ENCODE assay signal across 18 cellular contexts in genomic region chr16:12410842-12411490, GRCh38.
DNase-seq lines count a peak whose midpoint lies in the region; ATAC-seq, FAIRE-seq and TF ChIP-seq lines count a peak whose summit lies in the region.
"Had no signal": no experiment of that assay in that cellular context is flagged by ENCODE, and none has a peak within 500 bp of the region (broad histone marks: within the 10 kb centered on the region; RNA-seq: fewer than 3 reads in every experiment).

No MANE protein-coding gene starts in this region.

- no peak for ATAC-seq in GM18868 (IDR thresholded peaks at IDR 0.05; ENCODE audit: unreplicated experiment)
- ATAC-seq: CD8-positive, alpha-beta T cell had no signal

- peak overlapping the region in 2 of 11 experiments; percentile 2 to 15; a peak in 3 of 22 replicates for H3K9ac ChIP-seq in BLaER1 treated with 17β-estradiol and CSF1 and Interleukin-3, amounts not matched to agents 10 nM and 100 nM
- H3K9ac ChIP-seq in endothelial cell of umbilical vein (replicated peaks; ENCODE audit: extremely low read depth, insufficient read depth, low read length), result no peak overlapping the region

- no TSS peak for BruUV-seq in endothelial cell of umbilical vein (replicated peaks; lab: Mats Ljungman, UMichigan)

- H3K36me3 ChIP-seq in BLaER1 treated with 17β-estradiol and CSF1 and Interleukin-3, amounts not matched to agents 10 nM and 100 nM, result peaks cover 0 to 15% (median 0%) of the 10 kb centered on the region in 11 experiments; a peak in 4 of 22 replicates
- H3K36me3 ChIP-seq in endothelial cell of umbilical vein (ENCODE audit: control insufficient read depth in 2 of 2, extremely low read depth in 1 of 2, insufficient read depth in 2 of 2, low read length in 2 of 2) (no peaks in the 10 kb centered on the region), hepatocyte (replicated peaks; ENCODE audit: insufficient read depth, low read depth) (no peaks in the 10 kb centered on the region)

- H2AFZ ChIP-seq in endothelial cell of umbilical vein (ENCODE audit: low read depth, low read length), result no peak overlapping the region
- H2AFZ ChIP-seq in hepatocyte, result no peak overlapping the region

- WGBS in hepatocyte (ENCODE audit: low lambda C conversion rate, missing lambda C conversion rate), result 87% methylated on average over 8 of the region's 8 CpGs

- H3K4me1 ChIP-seq in BLaER1 treated with 17β-estradiol and CSF1 and Interleukin-3, amounts not matched to agents 10 nM and 100 nM, result peaks cover 35 to 100% (median 88%) of the 10 kb centered on the region in 10 experiments
- H3K4me1 ChIP-seq in endothelial cell of umbilical vein (ENCODE audit: control insufficient read depth, extremely low read depth, insufficient read depth, low read length), result peaks cover 20% of the 10 kb centered on the region
- H3K4me1 ChIP-seq in hepatocyte (ENCODE audit: insufficient read depth), result no peaks in the 10 kb centered on the region

- peak overlapping the region; percentile 23 to 78 (median 62) for H3K4me2 ChIP-seq in BLaER1 treated with 17β-estradiol and CSF1 and Interleukin-3, amounts not matched to agents 10 nM and 100 nM
- H3K4me2 ChIP-seq in endothelial cell of umbilical vein (ENCODE audit: insufficient read depth, low read length), result no peak overlapping the region
- no peak overlapping the region for H3K4me2 ChIP-seq in hepatocyte

- peaks cover 0 to 82% (median 0%) of the 10 kb centered on the region in 11 experiments; a peak in 3 of 22 replicates for H4K20me1 ChIP-seq in BLaER1 treated with 17β-estradiol and CSF1 and Interleukin-3, amounts not matched to agents 10 nM and 100 nM
- no peaks in the 10 kb centered on the region for H4K20me1 ChIP-seq in endothelial cell of umbilical vein (replicated peaks; ENCODE audit: control insufficient read depth, extremely low read depth, insufficient read depth, low read length)
- H4K20me1 ChIP-seq in hepatocyte (ENCODE audit: insufficient read depth, poor library complexity, severe bottlenecking), result no peaks in the 10 kb centered on the region

- no peaks in the 10 kb centered on the region for H3K9me2 ChIP-seq in hepatocyte (replicated peaks; ENCODE audit: insufficient read depth)

- dilution Hi-C loops in endothelial cell of umbilical vein (cut with MboI; ENCODE audit: extremely low pct_ligation_motif_present, low sequenced_read_pairs), result no loop called here

- H3K9me3 ChIP-seq in BLaER1 treated with 17β-estradiol and CSF1 and Interleukin-3, amounts not matched to agents 10 nM and 100 nM (replicated peaks in 1 of 11), result peaks cover 0 to 1% (median 0%) of the 10 kb centered on the region in 11 experiments; a peak in 1 of 22 replicates
- H3K9me3 ChIP-seq in endothelial cell of umbilical vein (replicated peaks; ENCODE audit: control insufficient read depth, insufficient read depth, low read length) (no peaks in the 10 kb centered on the region), hepatocyte (ENCODE audit: low read depth) (no peaks in the 10 kb centered on the region)

- in situ Hi-C loops in KBM-7 (cut with MboI; ENCODE audit: low pct_unique_long_range_greater_than_20kb, low sequenced_read_pairs), result no loop called here

- intact Hi-C loops in endothelial cell of umbilical vein (cut with micrococcal nuclease), result no loop called here

- H3K9me1 ChIP-seq in endothelial cell of umbilical vein (replicated peaks; ENCODE audit: control insufficient read depth, extremely low read depth, insufficient read depth, low read length), result no peaks in the 10 kb centered on the region

- no peak overlapping the region for H3K4me3 ChIP-seq in BLaER1 treated with 17β-estradiol and CSF1 and Interleukin-3, amounts not matched to agents 10 nM and 100 nM
- H3K4me3 ChIP-seq in endothelial cell of umbilical vein (replicated peaks in 1 of 3; ENCODE audit: insufficient read depth in 1 of 3, low read depth in 1 of 3, low read length in 3 of 3) (no peak overlapping the region), hepatocyte (no peak overlapping the region)

- H3K79me2 ChIP-seq in endothelial cell of umbilical vein (ENCODE audit: control insufficient read depth, insufficient read depth, low read length) (no peaks in the 10 kb centered on the region), hepatocyte (no peaks in the 10 kb centered on the region)

- no peak for TF ChIP-seq POLR2A in endothelial cell of umbilical vein (IDR thresholded peaks at IDR 0.05; ENCODE audit: low read depth, low read length)

- DNase-seq in KBM-7, result peak; percentile 31
- DNase-seq in NOMO-1 treated with DMSO at 0.1 percent for 48 hours (lab: John Stamatoyannopoulos, UW; ENCODE audit: unreplicated experiment), result peak; percentile 54
- no peak for DNase-seq in endothelial cell of umbilical vein (ENCODE audit: low read depth, low spot score)
- no peak for DNase-seq in DMS79 (lab: John Stamatoyannopoulos, UW)
- no peak for DNase-seq in hepatocyte (ENCODE audit: low spot score)
- DNase-seq in NCI-H2081 (lab: John Stamatoyannopoulos, UW), result no peak
- DNase-seq: CD8-positive, alpha-beta T cell; COR-L47; DMS153; DND-41; GF-D8; HCEC 1CT; HFFc6 had no signal

- POLR2A ChIA-PET in endothelial cell of umbilical vein (lab: Charles Lee), result no interaction called here

- H3K27me3 ChIP-seq in BLaER1 treated with 17β-estradiol and CSF1 and Interleukin-3, amounts not matched to agents 10 nM and 100 nM, result no peaks in the 10 kb centered on the region
- H3K27me3 ChIP-seq in endothelial cell of umbilical vein (ENCODE audit: control insufficient read depth in 2 of 2, insufficient read depth in 2 of 2, low read length in 2 of 2) (no peaks in the 10 kb centered on the region), hepatocyte (no peaks in the 10 kb centered on the region)

- FAIRE-seq in endothelial cell of umbilical vein (lab: Jason Lieb, UNC), result peak; percentile 26
- FAIRE-seq: A204.1, D721Med had no signal

- H3K27ac ChIP-seq in BLaER1 treated with 17β-estradiol and CSF1 and Interleukin-3, amounts not matched to agents 10 nM and 100 nM, result peak overlapping the region in 4 of 11 experiments; percentile 6 to 43 (median 30); a peak in 5 of 22 replicates
- H3K27ac ChIP-seq in endothelial cell of umbilical vein (ENCODE audit: insufficient read depth, low read depth, low read length) (no peak overlapping the region), hepatocyte (no peak overlapping the region)
- H3K27ac ChIP-seq: HL-60 had no signal

- CTCF ChIA-PET in endothelial cell of umbilical vein (lab: Charles Lee), result no interaction called here

- TF ChIP-seq CTCF in endothelial cell of umbilical vein (IDR thresholded peaks at IDR 0.05; ENCODE audit: extremely low read depth in 1 of 2, insufficient read depth in 1 of 2, low read depth in 1 of 2, low read length in 2 of 2) (no peak), hepatocyte (IDR thresholded peaks at IDR 0.05; ENCODE audit: poor library complexity) (no peak)

TF ChIP-seq in endothelial cell of umbilical vein, 7 proteins besides CTCF, POLR2A, EP300 and RAD21:
- TF ChIP-seq POLR2AphosphoS5 (IDR thresholded peaks at IDR 0.05; ENCODE audit: insufficient read depth, low read depth, low read length) (no peak), GATA2 (IDR thresholded peaks at IDR 0.05; ENCODE audit: insufficient read depth, insufficient read length, low read depth, low read length) (no peak), FOS (IDR thresholded peaks at IDR 0.05; ENCODE audit: borderline replicate concordance, insufficient read depth, low read length) (no peak), MAX (IDR thresholded peaks at IDR 0.05; ENCODE audit: insufficient read depth, insufficient read length) (no peak), EZH2 (IDR thresholded peaks at IDR 0.05; ENCODE audit: borderline replicate concordance, low read depth, low read length, severe bottlenecking) (no peak), MYC (IDR thresholded peaks at IDR 0.05; ENCODE audit: low read depth, low read length) (no peak), JUN (IDR thresholded peaks at IDR 0.05; ENCODE audit: borderline replicate concordance, insufficient read depth, insufficient read length, low read depth) (no peak)

Comparison
In these comparisons a context has a peak if more than half of its experiments do, and no peak if none do; other contexts are left out.
1. H3K4me2 ChIP-seq: peak in BLaER1 treated with 17β-estradiol and CSF1 and Interleukin-3, amounts not matched to agents 10 nM and 100 nM (11 of 11); none in endothelial cell of umbilical vein (single experiment) and hepatocyte (single experiment).
2. DNase-seq: peak in KBM-7 (single experiment) and NOMO-1 treated with DMSO at 0.1 percent for 48 hours (single experiment); none in endothelial cell of umbilical vein (single experiment), DMS79 (single experiment), hepatocyte (single experiment) and NCI-H2081 (0 of 2).